Comparison of ENCODE assay signal across 21 cellular contexts in the genomic region with DNA sequence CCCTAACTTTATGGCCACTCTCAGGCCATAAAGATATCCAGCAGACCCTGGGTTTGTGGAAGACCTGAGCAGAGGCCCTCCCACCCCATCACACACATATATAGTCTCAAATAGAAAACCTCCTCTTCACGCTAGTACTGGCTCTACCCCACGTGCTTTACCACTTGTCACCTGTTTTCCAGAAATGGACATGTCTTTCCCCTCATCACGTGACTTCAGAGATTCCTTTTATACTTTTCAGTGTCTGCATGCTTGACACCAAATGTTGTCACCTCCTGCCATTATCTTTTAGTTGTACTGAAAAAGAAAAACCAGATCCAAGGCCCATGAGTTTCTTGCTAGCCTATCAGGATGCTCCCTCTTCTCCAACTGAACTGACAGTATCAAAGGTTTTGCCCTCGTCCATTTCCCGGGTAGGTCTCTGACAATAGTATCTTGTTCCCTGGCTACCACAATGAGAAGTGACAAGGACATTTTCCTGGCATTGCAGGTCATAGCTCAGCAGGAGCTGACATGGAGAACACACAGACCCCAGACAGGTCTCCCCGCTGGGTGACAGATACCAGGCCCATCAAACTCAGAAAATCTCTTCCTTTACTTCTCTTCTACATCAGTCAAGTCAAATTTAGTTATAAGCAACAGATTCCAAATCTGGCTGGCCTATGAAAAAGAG.
DNase-seq lines count a peak whose midpoint lies in the region; ATAC-seq, FAIRE-seq and TF ChIP-seq lines count a peak whose summit lies in the region.
"Had no signal": no experiment of that assay in that cellular context is flagged by ENCODE, and none has a peak within 500 bp of the region (broad histone marks: within the 10 kb centered on the region; RNA-seq: fewer than 3 reads in every experiment).

No MANE protein-coding gene starts in this region.

- no peaks in the 10 kb centered on the region for H3K4me1 ChIP-seq in BE2C
- H3K4me1 ChIP-seq: A549, BLaER1 had no signal

- no peaks in the 10 kb centered on the region for H3K36me3 ChIP-seq in bronchial epithelial cell (ENCODE audit: control insufficient read depth, insufficient read depth, low read length)
- no peaks in the 10 kb centered on the region for H3K36me3 ChIP-seq in BE2C
- H3K36me3 ChIP-seq: BLaER1 had no signal

- TF ChIP-seq CTCF in bronchial epithelial cell (IDR thresholded peaks at IDR 0.05; ENCODE audit: insufficient read depth, low read length, severe bottlenecking) (no peak), BE2C (IDR thresholded peaks at IDR 0.05; ENCODE audit: low read depth, low read length) (no peak)

- FAIRE-seq in bronchial epithelial cell (lab: Jason Lieb, UNC), result peak; percentile 40
- FAIRE-seq: A549, GM12892, GM18507, HTR-8/SVneo had no signal

- ATAC-seq in Right ventricle myocardium inferior, result peak; percentile 93
- ATAC-seq in left cardiac atrium, result peak; percentile 48 to 82
- no peak for ATAC-seq in HG03196 (IDR thresholded peaks at IDR 0.05; ENCODE audit: unreplicated experiment)
- ATAC-seq: A549, HCT116 had no signal

- peaks cover 2% of the 10 kb centered on the region for H3K27me3 ChIP-seq in bronchial epithelial cell (ENCODE audit: control insufficient read depth, insufficient read depth, low read length)
- no peaks in the 10 kb centered on the region for H3K27me3 ChIP-seq in BE2C
- H3K27me3 ChIP-seq: BLaER1 had no signal

- no peak for DNase-seq in Right ventricle myocardium inferior (ENCODE audit: missing footprints)
- DNase-seq in cardiac septum (ENCODE audit: low spot score), result no peak
- no peak for DNase-seq in bronchial epithelial cell (ENCODE audit: low read depth)
- no peak for DNase-seq in left cardiac atrium
- no peak for DNase-seq in BE2C
- DNase-seq in stimulated activated CD4-positive, alpha-beta T cell treated with anti-CD3 and anti-CD28 coated beads, Interleukin-2, amount 100 ng/mL, for 48 hours, result no peak
- DNase-seq: AML-193; CD4-positive, alpha-beta memory T cell; DMS153; DMS79; GDM1; GOT3; H7; HFFc6 had no signal

- H3K9me3 ChIP-seq in BE2C, result no peaks in the 10 kb centered on the region
- H3K9me3 ChIP-seq: A549, BLaER1 had no signal

- intact Hi-C loops in Right ventricle myocardium inferior (cut with DNase I) (no loop called here), cardiac septum (cut with DNase I) (no loop called here), left cardiac atrium (cut with DNase I) (no loop called here)

- no peak overlapping the region for H3K4me3 ChIP-seq in bronchial epithelial cell (ENCODE audit: low read depth, low read length)
- no peak overlapping the region for H3K4me3 ChIP-seq in BE2C (ENCODE audit: low read depth, low read length)
- H3K4me3 ChIP-seq: A549, BLaER1 had no signal
